Comparison of ENCODE assay signal across 1 cellular context in the genomic region with DNA sequence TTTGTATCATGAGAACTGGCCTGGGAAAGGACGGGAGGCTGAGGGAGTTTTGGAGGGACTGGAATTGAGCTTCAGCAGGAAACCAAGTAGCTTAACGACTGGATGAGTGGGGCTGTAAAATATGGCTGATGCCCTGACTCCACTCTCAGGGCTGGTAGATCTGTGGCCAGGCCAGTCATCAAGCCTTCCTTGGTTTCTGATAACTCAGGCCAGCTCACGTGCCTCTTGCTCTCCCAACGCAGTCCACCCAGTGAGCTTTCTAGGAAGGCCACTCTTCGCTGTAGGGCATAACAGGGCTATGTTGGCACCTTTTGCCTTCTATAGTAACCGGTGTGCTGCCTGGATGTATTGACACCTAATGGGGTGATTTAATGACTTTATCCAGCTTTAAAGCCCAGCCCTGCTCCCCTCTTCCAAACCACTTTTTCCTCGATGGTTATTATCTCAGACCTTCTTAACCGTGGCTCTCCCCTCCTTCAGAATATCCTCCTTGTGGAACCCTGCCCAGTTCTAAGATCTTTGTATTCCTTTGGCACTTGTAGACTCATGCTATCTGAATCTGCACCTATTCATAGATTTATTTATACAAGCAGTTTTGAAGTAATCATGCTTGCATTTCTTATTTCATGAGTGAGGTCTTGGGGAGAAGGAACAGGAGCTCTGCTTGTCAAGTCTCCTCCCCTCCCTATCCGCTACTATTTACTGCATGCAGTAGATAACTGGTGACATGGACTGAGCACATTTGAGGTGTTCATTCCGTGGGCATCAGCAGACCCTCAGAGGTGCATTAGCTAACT.
TF ChIP-seq lines count a peak whose summit lies in the region.

No MANE protein-coding gene starts in this region.

TF ChIP-seq in HepG2, 621 proteins besides CTCF, POLR2A, EP300 and RAD21:
- TF ChIP-seq ZNF547 (CRISPR knock-in tag; IDR thresholded peaks at IDR 0.05): no peak
- TF ChIP-seq FLYWCH1 (CRISPR knock-in tag; IDR thresholded peaks at IDR 0.05): no peak
- TF ChIP-seq GATAD2A (CRISPR knock-in tag; IDR thresholded peaks at IDR 0.05): no peak
- no peak for TF ChIP-seq ZNF20 (CRISPR knock-in tag; IDR thresholded peaks at IDR 0.05)
- TF ChIP-seq SMAD3 (CRISPR knock-in tag; IDR thresholded peaks at IDR 0.05): no peak
